In genomic region chr21:28828981-28829380, GRCh38 we compare ENCODE assay signal across 23 cellular contexts.
"Had no signal": no experiment of that assay in that cellular context is flagged by ENCODE, and none has a peak within 500 bp of the region (broad histone marks: within the 10 kb centered on the region; RNA-seq: fewer than 3 reads in every experiment).

No MANE protein-coding gene starts in this region.

- H3K9me3 Mint-ChIP-seq: activated naive CD4-positive, alpha-beta T cell treated with anti-CD3 and anti-CD28 coated beads, Interleukin-2, amount 10 ng/mL, durations not matched to agents 7 days and 5 days; neural crest cell; stimulated activated naive B cell treated with anti-CD40 and anti-IgM and Interleukin-4, amounts not matched to agents 10 μg/mL and 1 μg/mL and 100 μg/mL, for 72 hours had no signal

- H3K27ac ChIP-seq: cardiac muscle cell, lower lobe of right lung had no signal

- FAIRE-seq: keratinocyte had no signal

- H3K27me3 Mint-ChIP-seq: activated CD4-positive, alpha-beta T cell treated with anti-CD3 and anti-CD28 coated beads, Interleukin-2, amount 10 ng/mL, durations not matched to agents 24 days and 14 days; activated CD8-positive, alpha-beta memory T cell treated with anti-CD3 and anti-CD28 coated beads, Interleukin-2, amount 10 ng/mL, durations not matched to agents 7 days and 5 days; activated CD8-positive, alpha-beta T cell treated with anti-CD3 and anti-CD28 coated beads for 36 hours; activated naive CD4-positive, alpha-beta T cell treated with anti-CD3 and anti-CD28 coated beads, Interleukin-2, amount 10 ng/mL, durations not matched to agents 7 days and 5 days; effector memory CD8-positive, alpha-beta T cell; naive B cell had no signal

- ATAC-seq: activated CD8-positive, alpha-beta memory T cell treated with anti-CD3 and anti-CD28 coated beads, Interleukin-2, amount 10 ng/mL, durations not matched to agents 7 days and 5 days; activated CD8-positive, alpha-beta T cell treated with anti-CD3 and anti-CD28 coated beads for 36 hours; effector memory CD8-positive, alpha-beta T cell; left colon; lower lobe of right lung; sciatic nerve; stimulated activated naive B cell treated with anti-CD40 and anti-IgM and Interleukin-4, amounts not matched to agents 10 μg/mL and 1 μg/mL and 100 μg/mL, for 72 hours had no signal

- H3K27ac Mint-ChIP-seq: activated CD4-positive, alpha-beta T cell treated with anti-CD3 and anti-CD28 coated beads, Interleukin-2, amount 10 ng/mL, durations not matched to agents 24 days and 14 days; activated CD8-positive, alpha-beta memory T cell treated with anti-CD3 and anti-CD28 coated beads, Interleukin-2, amount 10 ng/mL, durations not matched to agents 7 days and 5 days; activated CD8-positive, alpha-beta T cell treated with anti-CD3 and anti-CD28 coated beads for 36 hours; activated naive CD4-positive, alpha-beta T cell treated with anti-CD3 and anti-CD28 coated beads, Interleukin-2, amount 10 ng/mL, durations not matched to agents 7 days and 5 days; naive B cell; stimulated activated naive B cell treated with anti-CD40 and anti-IgM and Interleukin-4, amounts not matched to agents 10 μg/mL and 1 μg/mL and 100 μg/mL, for 72 hours had no signal

- H3K4me1 Mint-ChIP-seq: stimulated activated naive B cell treated with anti-CD40 and anti-IgM and Interleukin-4, amounts not matched to agents 10 μg/mL and 1 μg/mL and 100 μg/mL, for 72 hours had no signal

- H3K9me3 ChIP-seq: lower lobe of right lung, uterus had no signal

- H3K27me3 ChIP-seq: cardiac muscle cell, uterus had no signal

- H3K36me3 ChIP-seq: cardiac muscle cell, lower lobe of right lung, uterus had no signal

- H3K4me3 ChIP-seq: cardiac muscle cell, lower lobe of right lung, uterus had no signal

- DNase-seq: activated CD4-positive, alpha-beta T cell treated with anti-CD3 and anti-CD28 coated beads, Interleukin-2, amount 10 ng/mL, durations not matched to agents 24 days and 14 days; activated CD4-positive, CD25-positive, alpha-beta regulatory T cell; activated CD8-positive, alpha-beta memory T cell treated with anti-CD3 and anti-CD28 coated beads, Interleukin-2, amount 10 ng/mL, durations not matched to agents 7 days and 5 days; activated CD8-positive, alpha-beta T cell treated with anti-CD3 and anti-CD28 coated beads for 36 hours; activated effector memory CD4-positive, alpha-beta T cell treated with anti-CD3 and anti-CD28 coated beads, Interleukin-2, amount 50 U/mL, for 16 hours; activated naive CD4-positive, alpha-beta T cell treated with anti-CD3 and anti-CD28 coated beads, Interleukin-2, amount 10 ng/mL, durations not matched to agents 7 days and 5 days; activated T-cell treated with anti-CD3 and anti-CD28 coated beads for 4 hours; effector memory CD8-positive, alpha-beta T cell; left colon; lower lobe of right lung; mesendoderm; naive B cell; posterior cingulate gyrus; stimulated activated CD4-positive, alpha-beta T cell treated with anti-CD3 and anti-CD28 coated beads, Interleukin-2, amount 100 ng/mL, for 48 hours; stimulated activated CD8-positive, alpha-beta memory T cell treated with anti-CD3 and anti-CD28 coated beads, Interleukin-4, amount 100 ng/mL, for 48 hours; stimulated activated naive B cell treated with anti-CD40 and anti-IgM and Interleukin-4, amounts not matched to agents 10 μg/mL and 1 μg/mL and 100 μg/mL, for 72 hours; T1000; trophoblast cell; uterus had no signal

- H3K4me3 Mint-ChIP-seq: activated CD4-positive, alpha-beta T cell treated with anti-CD3 and anti-CD28 coated beads, Interleukin-2, amount 10 ng/mL, durations not matched to agents 24 days and 14 days; activated CD8-positive, alpha-beta memory T cell treated with anti-CD3 and anti-CD28 coated beads, Interleukin-2, amount 10 ng/mL, durations not matched to agents 7 days and 5 days; activated CD8-positive, alpha-beta T cell treated with anti-CD3 and anti-CD28 coated beads for 36 hours; activated naive CD4-positive, alpha-beta T cell treated with anti-CD3 and anti-CD28 coated beads, Interleukin-2, amount 10 ng/mL, durations not matched to agents 7 days and 5 days; effector memory CD8-positive, alpha-beta T cell; naive B cell; neural crest cell; stimulated activated naive B cell treated with anti-CD40 and anti-IgM and Interleukin-4, amounts not matched to agents 10 μg/mL and 1 μg/mL and 100 μg/mL, for 72 hours had no signal
